Comparison of ENCODE assay signal across 8 cellular contexts in genomic region chr4:173169178-173169427, GRCh38. TPM values are rescaled to one million over a fixed set of nuclear protein-coding genes. Genes with fewer than 3 reads are reported as not detected.
DNase-seq lines count a peak whose midpoint lies in the region; TF ChIP-seq lines count a peak whose summit lies in the region.

No MANE protein-coding gene starts in this region.

- H3K4me1 ChIP-seq in ES-I3 (ENCODE audit: insufficient read depth, low read length) (peaks cover 35% of the 10 kb centered on the region), Peyer's patch (peaks cover 0 to 33% (median 0%) of the 10 kb centered on the region in 4 donors)

- DNase-seq in Peyer's patch = no peak
- DNase-seq in foreskin fibroblast = no peak
- DNase-seq in retinal pigment epithelial cell (ENCODE audit: low read depth) = no peak
- no peak for DNase-seq in epidermal melanocyte (ENCODE audit: insufficient read length, low spot score)
- no peak for DNase-seq in NCI-H510A (lab: John Stamatoyannopoulos, UW)
- no peak for DNase-seq in GDM1 (lab: John Stamatoyannopoulos, UW)
- no peak for DNase-seq in activated gamma-delta T cell (lab: John Stamatoyannopoulos, UW)

- H3K27ac ChIP-seq in Peyer's patch = peak overlapping the region; percentile 88 to 98 (median 94)

- TF ChIP-seq POLR2A in Peyer's patch (IDR thresholded peaks at IDR 0.05) = peak in 1 of 2 donors; percentile 44

- peak overlapping the region; percentile 70 to 99 (median 85) for H3K4me3 ChIP-seq in Peyer's patch
- peak overlapping the region; percentile 74 to 81 for H3K4me3 ChIP-seq in foreskin fibroblast (ENCODE audit: low read depth in 1 of 2, low read length in 2 of 2)
- H3K4me3 ChIP-seq in retinal pigment epithelial cell (ENCODE audit: low read length) = peak overlapping the region; percentile 89

- H3K9me3 ChIP-seq in ES-I3 (ENCODE audit: control insufficient read depth, insufficient read depth, low read length) (no peaks in the 10 kb centered on the region), Peyer's patch (no peaks in the 10 kb centered on the region)

- no peaks in the 10 kb centered on the region for H3K27me3 ChIP-seq in Peyer's patch

- H3K36me3 ChIP-seq in ES-I3 (ENCODE audit: insufficient read depth, low read length) (no peaks in the 10 kb centered on the region), Peyer's patch (no peaks in the 10 kb centered on the region)

- TF ChIP-seq CTCF in Peyer's patch (IDR thresholded peaks at IDR 0.05) (no peak), foreskin fibroblast (IDR thresholded peaks at IDR 0.05; ENCODE audit: low read depth, low read length) (no peak), retinal pigment epithelial cell (conservative IDR thresholded peaks at IDR 0.05; ENCODE audit: low read depth, low read length) (no peak)

- peak overlapping the region; percentile 58 for H3K9ac ChIP-seq in ES-I3 (ENCODE audit: low read depth, low read length)

RNA-seq across cellular contexts. Expression of gene GALNT7, which starts 0.5 kb away (rescaled TPM):
- total RNA-seq in Peyer's patch = 100 to 1,000 TPM in 2 of 4 donors, 10 to 100 TPM in 2; 37.1 to 139 (median 96.4) TPM
